ENCODE assay signal across 2 cellular contexts in genomic region chr13:33073338-33073737, GRCh38.
TF ChIP-seq lines count a peak whose summit lies in the region.

No MANE protein-coding gene starts in this region.

TF ChIP-seq in HepG2, 621 proteins besides CTCF, POLR2A, EP300 and RAD21:
- TF ChIP-seq LCORL (IDR thresholded peaks at IDR 0.05) (0 out of 2 replicates have a peak, but pooled peaks have one; percentile 31), LCORL (CRISPR knock-in tag; IDR thresholded peaks at IDR 0.05) (no peak), MAFK (conservative IDR thresholded peaks at IDR 0.05 in 1 of 2, IDR thresholded peaks at IDR 0.05 in 1 of 2; ENCODE audit: low read length in 2 of 2) (peak; percentile 46 to 51; a peak in 3 of 4 replicates), ZNF563 (CRISPR knock-in tag; IDR thresholded peaks at IDR 0.05) (no peak), CBX1 (IDR thresholded peaks at IDR 0.05; ENCODE audit: low read depth) (no peak), MAFF (IDR thresholded peaks at IDR 0.05; ENCODE audit: low read depth, low read length) (peak; percentile 31; the same call in 1 of the 2 replicates), ZBTB14 (CRISPR knock-in tag; IDR thresholded peaks at IDR 0.05) (no peak)

TF ChIP-seq in K562, 482 proteins besides CTCF, POLR2A, EP300 and RAD21:
- no peak for TF ChIP-seq SNIP1 (IDR thresholded peaks at IDR 0.05; ENCODE audit: low read depth)
- TF ChIP-seq PHB2 (IDR thresholded peaks at IDR 0.05; ENCODE audit: low read depth) = no peak
- no peak for TF ChIP-seq FOXM1 (IDR thresholded peaks at IDR 0.05; ENCODE audit: low read depth)
- TF ChIP-seq FOXM1 (CRISPR knock-in tag; IDR thresholded peaks at IDR 0.05; ENCODE audit: low read depth) = no peak
- no peak for TF ChIP-seq RBM34 (IDR thresholded peaks at IDR 0.05; ENCODE audit: borderline replicate concordance, insufficient read depth, low read length)
- no peak for TF ChIP-seq GATA2 (CRISPR knock-in tag; IDR thresholded peaks at IDR 0.05)
- TF ChIP-seq ZKSCAN8 (CRISPR knock-in tag; IDR thresholded peaks at IDR 0.05) = no peak
- no peak for TF ChIP-seq ZBTB49 (CRISPR knock-in tag; IDR thresholded peaks at IDR 0.05; ENCODE audit: borderline replicate concordance)
- no peak for TF ChIP-seq HDAC1 (IDR thresholded peaks at IDR 0.05)
- peak; percentile 61 for TF ChIP-seq NFIC (IDR thresholded peaks at IDR 0.05)
- TF ChIP-seq YY1 (IDR thresholded peaks at IDR 0.05; ENCODE audit: borderline replicate concordance in 1 of 3, control insufficient read depth in 1 of 3, extremely low read depth in 1 of 3, insufficient read depth in 3 of 3, insufficient read length in 1 of 3, insufficient replicate concordance in 2 of 3, low read depth in 1 of 3, low read length in 2 of 3) = no peak
- peak; percentile 54; the same call in 1 of the 2 replicates for TF ChIP-seq NFIX (CRISPR knock-in tag; IDR thresholded peaks at IDR 0.05; ENCODE audit: low read depth)
- TF ChIP-seq KLF1 (tag; IDR thresholded peaks at IDR 0.05) = no peak
- TF ChIP-seq PATZ1 (CRISPR knock-in tag; IDR thresholded peaks at IDR 0.05; ENCODE audit: borderline replicate concordance) = no peak
- no peak for TF ChIP-seq SRSF7 (optimal IDR thresholded peaks at IDR 0.05; ENCODE audit: low read depth, low read length)
- no peak for TF ChIP-seq ZBTB17 (CRISPR knock-in tag; IDR thresholded peaks at IDR 0.05)
